12 cellular contexts compared by ENCODE assay signal in the genomic region with DNA sequence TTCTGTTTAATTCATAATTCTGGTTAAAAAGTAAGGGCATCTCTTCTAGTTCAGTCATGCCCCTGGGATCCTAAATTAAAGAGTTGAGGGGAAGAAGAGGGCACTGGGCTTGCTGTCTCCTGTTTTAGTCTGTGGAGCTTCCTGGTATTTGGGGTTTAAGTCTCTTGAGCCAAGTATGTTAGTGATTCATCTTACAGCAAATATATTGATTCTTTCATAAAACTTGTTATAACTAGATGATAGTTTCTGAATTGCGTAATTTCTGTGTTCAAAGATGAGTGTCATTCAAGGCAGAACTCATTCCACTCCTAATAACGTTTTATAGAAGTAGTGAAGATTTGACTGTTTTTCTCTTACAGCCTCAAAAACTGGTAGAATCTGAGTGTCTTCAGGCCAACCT. TPM values are rescaled to one million over a fixed set of nuclear protein-coding genes. Genes with fewer than 3 reads are reported as not detected.
DNase-seq lines count a peak whose midpoint lies in the region; ATAC-seq and TF ChIP-seq lines count a peak whose summit lies in the region.
"Had no signal": no experiment of that assay in that cellular context is flagged by ENCODE, and none has a peak within 500 bp of the region (broad histone marks: within the 10 kb centered on the region; RNA-seq: fewer than 3 reads in every experiment).

No MANE protein-coding gene starts in this region.

- H3K9me3 ChIP-seq in OCI-LY7 (ENCODE audit: low read length), result no peaks in the 10 kb centered on the region
- H3K9me3 ChIP-seq in neutrophil, result no peaks in the 10 kb centered on the region
- H3K9me3 ChIP-seq in body of pancreas, result no peaks in the 10 kb centered on the region

- H3K27me3 ChIP-seq in neutrophil (no peaks in the 10 kb centered on the region), body of pancreas (no peaks in the 10 kb centered on the region)

- H3K4me2 ChIP-seq in OCI-LY7 (ENCODE audit: low read length), result peak overlapping the region; percentile 84

- 30 to 48% methylated on average over 2 of the region's 2 CpGs for WGBS in body of pancreas, 2 donors

- H3K4me3 Mint-ChIP-seq in chondrocyte (ENCODE audit: unreplicated experiment), result peak overlapping the region; percentile 82

- H3K36me3 Mint-ChIP-seq in chondrocyte (ENCODE audit: low read depth), result peaks cover 2% of the 10 kb centered on the region

- peaks cover 56% of the 10 kb centered on the region for H3K36me3 ChIP-seq in OCI-LY7 (ENCODE audit: insufficient read depth, low read length)
- H3K36me3 ChIP-seq in neutrophil, result peaks cover 51% of the 10 kb centered on the region
- H3K36me3 ChIP-seq in body of pancreas (replicated peaks in 1 of 2; ENCODE audit: insufficient read depth in 1 of 2, low read depth in 2 of 2), result no peaks in the 10 kb centered on the region

- H4K20me1 ChIP-seq in OCI-LY7 (ENCODE audit: insufficient read depth, low read length), result peaks cover 22% of the 10 kb centered on the region; the same call in 1 of the 2 replicates

- peaks cover 26% of the 10 kb centered on the region for H3K4me1 ChIP-seq in OCI-LY7 (ENCODE audit: insufficient read depth, low read length, poor library complexity, severe bottlenecking)
- H3K4me1 ChIP-seq in neutrophil (ENCODE audit: control insufficient read depth in 1 of 2, insufficient read depth in 1 of 2, low read depth in 1 of 2, low read length in 1 of 2), result peaks cover 22 to 24% of the 10 kb centered on the region in 2 experiments
- peaks cover 34% of the 10 kb centered on the region for H3K4me1 ChIP-seq in body of pancreas

- H3K4me3 ChIP-seq in OCI-LY7 (ENCODE audit: low read depth, low read length, poor library complexity, severe bottlenecking), result peak overlapping the region; percentile 89
- no peak overlapping the region for H3K4me3 ChIP-seq in neutrophil (ENCODE audit: low read depth in 1 of 2, low read length in 1 of 2)
- H3K4me3 ChIP-seq in body of pancreas, result no peak overlapping the region

- H3K4me1 Mint-ChIP-seq in chondrocyte (ENCODE audit: low read depth), result peaks cover 35% of the 10 kb centered on the region

- POLR2A ChIA-PET in OCI-LY7 (lab: Charles Lee), result interaction anchor here (0.6 to 2.0 kb wide), 2 partner anchors 8 to 100 kb away, joined by 3 to 6 read pairs; partner anchors contain the start of genes C17orf100 and MED31

- no peak for TF ChIP-seq CTCF in OCI-LY7 (conservative IDR thresholded peaks at IDR 0.05; ENCODE audit: low read length)
- TF ChIP-seq CTCF in chondrocyte (IDR thresholded peaks at IDR 0.05), result no peak
- TF ChIP-seq CTCF in neutrophil (IDR thresholded peaks at IDR 0.05), result no peak
- TF ChIP-seq CTCF in body of pancreas (IDR thresholded peaks at IDR 0.05), result no peak

- H3K27ac Mint-ChIP-seq in chondrocyte (ENCODE audit: unreplicated experiment), result peak overlapping the region; percentile 63

- no peaks in the 10 kb centered on the region for H3K9me2 ChIP-seq in OCI-LY7 (ENCODE audit: insufficient read depth, low read length)

- H3K79me2 ChIP-seq in OCI-LY7 (ENCODE audit: insufficient read depth, low read depth, low read length), result peaks cover 31% of the 10 kb centered on the region; the same call in 1 of the 2 replicates

- ATAC-seq in activated CD4-positive, CD25-positive, alpha-beta regulatory T cell treated with anti-CD3 and anti-CD28 coated beads, Interleukin-2, amount 50 U/mL, for 24 hours, result peak; percentile 11 to 38
- ATAC-seq in HG03378 (IDR thresholded peaks at IDR 0.05; ENCODE audit: unreplicated experiment) (no peak), body of pancreas (no peak)

- H2AFZ ChIP-seq in OCI-LY7 (ENCODE audit: low read length), result no peak overlapping the region

- no peak for DNase-seq in activated CD4-positive, CD25-positive, alpha-beta regulatory T cell treated with anti-CD3 and anti-CD28 coated beads, Interleukin-2, amount 50 U/mL, for 72 hours
- DNase-seq in OCI-LY7 (ENCODE audit: low spot score), result no peak
- no peak for DNase-seq in chondrocyte (ENCODE audit: low spot score)
- DNase-seq in medulla oblongata (ENCODE audit: extremely low spot score), result no peak
- DNase-seq in body of pancreas, result no peak
- DNase-seq: GF-D8; NCI-H1092; stimulated activated CD4-positive, alpha-beta T cell treated with anti-CD3 and anti-CD28 coated beads, Interleukin-1b, Interleukin-23, amount 100 ng/mL, for 48 hours; T-helper 9 cell had no signal

- no peak for TF ChIP-seq POLR2A in body of pancreas (IDR thresholded peaks at IDR 0.05)

- CTCF ChIA-PET in OCI-LY7 (lab: Charles Lee; ENCODE audit: unreplicated experiment), result no interaction called here

- H3K27ac ChIP-seq in OCI-LY7 (ENCODE audit: low read depth, low read length, poor library complexity, severe bottlenecking) (no peak overlapping the region), neutrophil (peak overlapping the region; percentile 11), body of pancreas (no peak overlapping the region)

- H3K27me3 Mint-ChIP-seq in chondrocyte (ENCODE audit: low read depth), result no peaks in the 10 kb centered on the region

- no TSS peak for BruUV-seq in OCI-LY7 (replicated peaks; lab: Mats Ljungman, UMichigan)

- intact Hi-C loops in OCI-LY7 (cut with micrococcal nuclease; ENCODE audit: unreplicated experiment), result no loop called here
- intact Hi-C loops in body of pancreas (cut with DNase I), result no loop called here

- H3K9me3 Mint-ChIP-seq in chondrocyte (ENCODE audit: low read depth), result no peaks in the 10 kb centered on the region

RNA-seq across cellular contexts. Expression of gene TXNDC17, which starts 1.7 kb away (rescaled TPM):
- total RNA-seq in OCI-LY7 (2014; rRNA removed; shearing (Covaris generic)), result 52.8 and 63.7 TPM in 2 replicates
- total RNA-seq in OCI-LY7 (2022) (63.5 and 81.4 TPM in 2 replicates), chondrocyte (71.5 to 76.2 TPM (median 76.1 TPM) in 3 replicates), body of pancreas (10 to 100 TPM; 17.1 to 37.6 TPM)

RNA-seq across cellular contexts. Expression of gene KIAA0753, which starts 2.1 kb away (rescaled TPM):
- total RNA-seq in OCI-LY7 (2014; rRNA removed; shearing (Covaris generic)), result 18.9 and 20.8 TPM in 2 replicates
- total RNA-seq in OCI-LY7 (2022) (26.0 and 29.8 TPM in 2 replicates), chondrocyte (14.5 to 19.1 TPM (median 15.8 TPM) in 3 replicates), body of pancreas (10 to 100 TPM in 1 of 2 donors, 1 to 10 TPM in 1; 6.9 to 13.5 TPM)

RNA-seq across cellular contexts. Expression of gene MED31, which starts 8.8 kb away (rescaled TPM):
- 11.6 and 14.6 TPM in 2 replicates for total RNA-seq in OCI-LY7 (2014; rRNA removed; shearing (Covaris generic))
- total RNA-seq in OCI-LY7 (2022), result 21.7 and 25.2 TPM in 2 replicates
- total RNA-seq in chondrocyte, result 12.9 to 24.2 TPM (median 14.5 TPM) in 3 replicates
- 1 to 10 TPM; 6.2 to 9.9 TPM for total RNA-seq in body of pancreas

RNA-seq across cellular contexts. Expression of gene C17orf100, which starts 9.0 kb away (rescaled TPM):
- total RNA-seq in OCI-LY7 (2014; rRNA removed; shearing (Covaris generic)), result 1.3 and 2.4 TPM in 2 replicates
- total RNA-seq in OCI-LY7 (2022) (5.2 and 5.6 TPM in 2 replicates), chondrocyte (2.0 to 3.0 TPM (median 2.9 TPM) in 3 replicates), body of pancreas (1 to 10 TPM; 3.3 to 6.2 TPM)

Comparison
In these comparisons a context has a peak if more than half of its experiments do, and no peak if none do; other contexts are left out.
1. ATAC-seq: peak in activated CD4-positive, CD25-positive, alpha-beta regulatory T cell treated with anti-CD3 and anti-CD28 coated beads, Interleukin-2, amount 50 U/mL, for 24 hours (2 of 2); none in HG03378 (single experiment) and body of pancreas (single experiment).